Comparison of ENCODE assay signal across 19 cellular contexts in the genomic region with DNA sequence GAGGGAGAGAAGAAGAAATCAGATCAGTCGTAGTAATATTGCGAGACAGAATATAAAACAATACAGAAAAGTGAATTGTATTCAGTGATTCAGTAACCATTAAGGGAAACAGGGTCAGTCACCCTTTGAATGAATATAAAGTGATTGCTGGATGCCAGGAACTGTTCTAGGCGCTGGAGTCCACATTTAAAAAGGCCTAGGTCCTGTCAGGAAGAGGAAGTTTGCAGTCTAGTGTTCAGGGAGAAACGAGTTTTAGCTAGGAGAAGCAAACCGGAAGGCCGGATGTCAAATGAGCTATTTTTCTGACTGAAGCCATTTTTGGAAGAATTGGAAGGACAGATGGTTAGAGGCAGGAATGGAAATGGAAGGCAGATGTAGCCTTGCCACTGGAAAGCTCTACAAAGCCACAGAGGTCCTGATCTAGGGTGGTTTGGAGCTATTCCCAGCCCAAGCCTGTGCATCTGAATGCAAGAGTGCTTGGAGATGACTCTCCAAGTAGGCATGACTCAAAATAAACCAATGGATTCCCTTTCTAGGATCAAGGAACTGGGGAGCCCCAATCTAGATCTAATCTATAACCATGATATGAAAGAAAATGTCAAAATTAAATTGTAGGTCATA. TPM values are rescaled to one million over a fixed set of nuclear protein-coding genes. Genes with fewer than 3 reads are reported as not detected.
DNase-seq lines count a peak whose midpoint lies in the region; ATAC-seq and TF ChIP-seq lines count a peak whose summit lies in the region.
"Had no signal": no experiment of that assay in that cellular context is flagged by ENCODE, and none has a peak within 500 bp of the region (broad histone marks: within the 10 kb centered on the region; RNA-seq: fewer than 3 reads in every experiment).

No MANE protein-coding gene starts in this region.

- no peaks in the 10 kb centered on the region for H3K36me3 ChIP-seq in fibroblast of lung (ENCODE audit: control insufficient read depth, insufficient read depth, low read length)
- H3K36me3 ChIP-seq: transverse colon had no signal

- H3K4me2 ChIP-seq in fibroblast of lung (ENCODE audit: extremely low read depth, insufficient read depth, low read length): no peak overlapping the region
- H3K4me2 ChIP-seq: KMS-11 had no signal

- H2AFZ ChIP-seq in fibroblast of lung (ENCODE audit: low read length): no peak overlapping the region

- H3K9ac ChIP-seq in fibroblast of lung (ENCODE audit: insufficient read depth, low read length): no peak overlapping the region
- H3K9ac ChIP-seq: KMS-11 had no signal

- ATAC-seq in GM21619 (IDR thresholded peaks at IDR 0.05; ENCODE audit: unreplicated experiment): no peak
- no peak for ATAC-seq in HG02938 (IDR thresholded peaks at IDR 0.05; ENCODE audit: unreplicated experiment)
- ATAC-seq: activated CD8-positive, alpha-beta memory T cell treated with anti-CD3 and anti-CD28 coated beads, Interleukin-2, amount 10 ng/mL, durations not matched to agents 7 days and 5 days; right cardiac atrium; stimulated activated effector memory CD8-positive, alpha-beta T cell treated with anti-CD3 and anti-CD28 coated beads, Interleukin-12 subunit alpha, Interleukin-12 subunit beta, amount 100 ng/mL, for 72 hours had no signal

- TF ChIP-seq CTCF in fibroblast of lung (conservative IDR thresholded peaks at IDR 0.05 in 1 of 2, IDR thresholded peaks at IDR 0.05 in 1 of 2; ENCODE audit: low read depth in 1 of 2, low read length in 2 of 2): no peak

- no peaks in the 10 kb centered on the region for H3K9me3 ChIP-seq in fibroblast of lung (ENCODE audit: control insufficient read depth, insufficient read depth, low read depth, low read length)
- H3K9me3 ChIP-seq: transverse colon had no signal

- H3K4me1 ChIP-seq in fibroblast of lung (ENCODE audit: control insufficient read depth, extremely low read depth, insufficient read depth, low read length): no peaks in the 10 kb centered on the region
- H3K4me1 ChIP-seq: transverse colon had no signal

- H3K4me3 ChIP-seq in fibroblast of lung (replicated peaks in 1 of 4; ENCODE audit: control extremely low read depth in 1 of 4, insufficient read depth in 1 of 4, low read depth in 3 of 4, low read length in 4 of 4): no peak overlapping the region
- H3K4me3 ChIP-seq: transverse colon had no signal

- no peaks in the 10 kb centered on the region for H4K20me1 ChIP-seq in fibroblast of lung (ENCODE audit: control insufficient read depth, extremely low read depth, insufficient read depth, low read length)

- DNase-seq in GM04503 (ENCODE audit: low read depth) (peak; percentile 69), NCI-H446 (lab: John Stamatoyannopoulos, UW) (peak; percentile 70 to 90), fibroblast of lung (ENCODE audit: low read depth in 2 of 2) (peak; percentile 84 to 94), renal cortical epithelial cell (ENCODE audit: low read depth) (peak; percentile 13)
- DNase-seq in central memory CD4-positive, alpha-beta T cell: no peak
- DNase-seq: activated CD4-positive, CD25-positive, alpha-beta regulatory T cell; activated CD8-positive, alpha-beta memory T cell treated with anti-CD3 and anti-CD28 coated beads, Interleukin-2, amount 10 ng/mL, durations not matched to agents 7 days and 5 days; activated gamma-delta T cell treated with Interleukin-2 at 50 U/mL for 16 hours; hippocampal formation; NCI-H146; NCI-H526; right cardiac atrium; RPMI8226; stimulated activated CD4-positive, alpha-beta T cell treated with anti-CD3 and anti-CD28 coated beads, Interleukin-4, amount 100 ng/mL, for 4 hours; transverse colon had no signal

- no peaks in the 10 kb centered on the region for H3K27me3 ChIP-seq in fibroblast of lung (ENCODE audit: control insufficient read depth, insufficient read depth, low read length)
- H3K27me3 ChIP-seq: transverse colon had no signal

- no peak overlapping the region for H3K27ac ChIP-seq in fibroblast of lung (ENCODE audit: insufficient read depth, low read length)
- H3K27ac ChIP-seq: KMS-11 had no signal

- H3K79me2 ChIP-seq in fibroblast of lung (ENCODE audit: control insufficient read depth, insufficient read depth, low read length): no peaks in the 10 kb centered on the region

RNA-seq across cellular contexts. Expression of a gene that starts 36.9 kb away (rescaled TPM):
- total RNA-seq in fibroblast of lung (15.0 and 16.2 TPM in 2 replicates), renal cortical epithelial cell (28.3 and 41.7 TPM in 2 replicates)
- 7.4 and 9.8 TPM in 2 replicates for polyA plus RNA-seq in fibroblast of lung
- 5.3 and 5.7 TPM in 2 replicates for polyA plus RNA-seq in fibroblast of lung (2012)
- 6.8 and 14.5 TPM in 2 replicates for polyA minus RNA-seq in fibroblast of lung (ENCODE audit: low replicate concordance)
